Comparison of ENCODE assay signal across 33 cellular contexts in the genomic region with DNA sequence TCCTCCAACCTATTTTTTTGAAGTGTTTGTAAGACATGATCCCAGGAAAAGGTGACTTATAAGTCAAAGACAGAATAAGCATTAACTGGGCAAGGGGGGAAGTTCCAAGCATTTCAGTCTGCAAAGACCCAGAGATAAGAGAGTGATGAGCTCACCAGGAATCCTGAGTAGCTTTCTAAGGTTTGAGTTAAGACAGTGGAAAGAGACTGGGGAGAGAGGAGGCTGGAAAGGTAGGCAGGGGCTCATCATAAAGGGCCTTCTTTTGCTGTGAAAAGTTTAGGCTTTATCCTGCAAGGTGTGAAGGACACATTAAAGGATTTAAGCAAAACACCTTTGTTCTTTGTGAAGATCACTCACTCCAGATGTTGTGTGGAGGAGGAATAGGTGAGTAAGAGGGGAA.
DNase-seq lines count a peak whose midpoint lies in the region; ATAC-seq and TF ChIP-seq lines count a peak whose summit lies in the region.
"Had no signal": no experiment of that assay in that cellular context is flagged by ENCODE, and none has a peak within 500 bp of the region (broad histone marks: within the 10 kb centered on the region; RNA-seq: fewer than 3 reads in every experiment).

No MANE protein-coding gene starts in this region.

- no peak for TF ChIP-seq EP300 in transverse colon (IDR thresholded peaks at IDR 0.05; ENCODE audit: low read depth)

- peak; percentile 2 for DNase-seq in brain microvascular endothelial cell
- peak; percentile 50 for DNase-seq in endodermal cell
- DNase-seq in mesendoderm = peak; percentile 71
- no peak for DNase-seq in tibial artery
- DNase-seq in transverse colon = no peak
- DNase-seq: 8988T; ACHN; AML-193; BE2C; C1 segment of cervical spinal cord; Caco-2; Calu3; CD4-positive, alpha-beta memory T cell; CD4-positive, alpha-beta T cell; CD4-positive, CD25-positive, alpha-beta regulatory T cell; CD8-positive, alpha-beta memory T cell; CD8-positive, alpha-beta T cell; COR-L47; DMS 273 treated with DMSO at 0.1 percent for 48 hours; DMS153; DMS53; DMS79; DMS79 treated with DMSO at 0.1 percent for 48 hours; DND-41; EL had no signal

- peaks cover 18% of the 10 kb centered on the region for H3K4me1 Mint-ChIP-seq in endodermal cell
- H3K4me1 Mint-ChIP-seq: B cell; CD14-positive monocyte; CD4-positive, alpha-beta memory T cell; CD4-positive, CD25-positive, alpha-beta regulatory T cell; CD8-positive, alpha-beta memory T cell had no signal

- H2BK5ac ChIP-seq in mesendoderm (ENCODE audit: low read length) = no peak overlapping the region

- H3K4me3 ChIP-seq in brain microvascular endothelial cell (ENCODE audit: low read depth, low read length) (no peak overlapping the region), endodermal cell (ENCODE audit: low read length) (peak overlapping the region; percentile 37), mesendoderm (ENCODE audit: low read length) (no peak overlapping the region), tibial artery (no peak overlapping the region), transverse colon (no peak overlapping the region)
- H3K4me3 ChIP-seq: A549; BLaER1; BLaER1 treated with 17β-estradiol and CSF1 and Interleukin-3, amounts not matched to agents 10 nM and 100 nM had no signal

- no peak overlapping the region for H3K23ac ChIP-seq in mesendoderm (ENCODE audit: low read length)

- H3K27me3 Mint-ChIP-seq in endodermal cell (ENCODE audit: insufficient read depth) = peaks cover 65% of the 10 kb centered on the region
- H3K27me3 Mint-ChIP-seq: B cell; CD4-positive, alpha-beta memory T cell; CD4-positive, alpha-beta T cell; CD4-positive, CD25-positive, alpha-beta regulatory T cell; CD8-positive, alpha-beta memory T cell had no signal

- H3K4ac ChIP-seq in mesendoderm (ENCODE audit: low read depth, low read length) = no peak overlapping the region

- no peak overlapping the region for H2AK5ac ChIP-seq in mesendoderm (ENCODE audit: low read length)

- no peak overlapping the region for H3K56ac ChIP-seq in mesendoderm (ENCODE audit: low read length)

- no peaks in the 10 kb centered on the region for H3K27me3 ChIP-seq in brain microvascular endothelial cell (replicated peaks)
- H3K27me3 ChIP-seq in endodermal cell (ENCODE audit: control insufficient read depth, insufficient read depth, low read length, poor library complexity, severe bottlenecking) = no peaks in the 10 kb centered on the region
- H3K27me3 ChIP-seq in mesendoderm (ENCODE audit: insufficient read depth, low read length, poor library complexity) = no peaks in the 10 kb centered on the region
- H3K27me3 ChIP-seq in tibial artery = no peaks in the 10 kb centered on the region
- H3K27me3 ChIP-seq in transverse colon = no peaks in the 10 kb centered on the region
- H3K27me3 ChIP-seq: BE2C; BLaER1; BLaER1 treated with 17β-estradiol and CSF1 and Interleukin-3, amounts not matched to agents 10 nM and 100 nM had no signal

- H3K79me1 ChIP-seq in mesendoderm (ENCODE audit: low read length) = no peaks in the 10 kb centered on the region

- H3K79me2 ChIP-seq in mesendoderm (ENCODE audit: control insufficient read depth, insufficient read depth, low read length) = no peaks in the 10 kb centered on the region

- H3K9me3 Mint-ChIP-seq in endodermal cell = no peaks in the 10 kb centered on the region
- H3K9me3 Mint-ChIP-seq: CD14-positive monocyte; CD4-positive, alpha-beta T cell; CD8-positive, alpha-beta T cell had no signal

- no peak for TF ChIP-seq CTCF in brain microvascular endothelial cell (IDR thresholded peaks at IDR 0.05; ENCODE audit: low read depth, low read length, missing control alignments)
- TF ChIP-seq CTCF in endodermal cell (conservative IDR thresholded peaks at IDR 0.05) = no peak
- TF ChIP-seq CTCF in tibial artery (IDR thresholded peaks at IDR 0.05) = no peak
- TF ChIP-seq CTCF in transverse colon (IDR thresholded peaks at IDR 0.05) = no peak

- in situ Hi-C loops in brain microvascular endothelial cell (cut with HindIII; ENCODE audit: low pct_ligation_motif_present, low sequenced_read_pairs) (no loop called here), transverse colon (cut with MboI; ENCODE audit: low pct_ligation_motif_present in 1 of 4, low pct_unique_long_range_greater_than_20kb in 1 of 4, low sequenced_read_pairs in 3 of 4) (no loop called here)

- H3K36me3 Mint-ChIP-seq in endodermal cell (ENCODE audit: low read depth) = no peaks in the 10 kb centered on the region
- H3K36me3 Mint-ChIP-seq: CD14-positive monocyte; CD4-positive, alpha-beta memory T cell; CD4-positive, CD25-positive, alpha-beta regulatory T cell; CD8-positive, alpha-beta memory T cell; CD8-positive, alpha-beta T cell had no signal

- H3K27ac Mint-ChIP-seq in endodermal cell = no peak overlapping the region
- H3K27ac Mint-ChIP-seq: B cell; CD14-positive monocyte; CD4-positive, alpha-beta memory T cell; CD4-positive, alpha-beta T cell; CD4-positive, CD25-positive, alpha-beta regulatory T cell; CD8-positive, alpha-beta memory T cell; CD8-positive, alpha-beta T cell had no signal

- H2BK15ac ChIP-seq in mesendoderm (replicated peaks; ENCODE audit: low read depth) = no peak overlapping the region

- no peak for ATAC-seq in HG03139 (IDR thresholded peaks at IDR 0.05; ENCODE audit: unreplicated experiment)
- ATAC-seq: A549; CD8-positive, alpha-beta T cell had no signal

- no peak overlapping the region for H3K4me2 ChIP-seq in mesendoderm (ENCODE audit: low read length)
- H3K4me2 ChIP-seq: A549; BLaER1; BLaER1 treated with 17β-estradiol and CSF1 and Interleukin-3, amounts not matched to agents 10 nM and 100 nM had no signal

- H3K4me1 ChIP-seq in endodermal cell (ENCODE audit: control insufficient read depth, insufficient read depth, low read length) (no peaks in the 10 kb centered on the region), mesendoderm (ENCODE audit: control insufficient read depth, low read depth, low read length) (no peaks in the 10 kb centered on the region), tibial artery (no peaks in the 10 kb centered on the region), transverse colon (no peaks in the 10 kb centered on the region)
- H3K4me1 ChIP-seq: A549; BE2C; BLaER1; BLaER1 treated with 17β-estradiol and CSF1 and Interleukin-3, amounts not matched to agents 10 nM and 100 nM; Caco-2 had no signal

- no peak overlapping the region for H4K5ac ChIP-seq in mesendoderm (ENCODE audit: low read length)

- no peak overlapping the region for H2BK120ac ChIP-seq in mesendoderm (ENCODE audit: low read depth, low read length)

- no peak overlapping the region for H3K9ac ChIP-seq in endodermal cell (ENCODE audit: extremely low read depth, low read length, poor library complexity, severe bottlenecking)
- no peak overlapping the region for H3K9ac ChIP-seq in mesendoderm (ENCODE audit: low read length)
- H3K9ac ChIP-seq: BLaER1; BLaER1 treated with 17β-estradiol and CSF1 and Interleukin-3, amounts not matched to agents 10 nM and 100 nM had no signal

- H3K36me3 ChIP-seq in brain microvascular endothelial cell (replicated peaks) (no peaks in the 10 kb centered on the region), endodermal cell (ENCODE audit: control insufficient read depth, insufficient read depth, low read length) (no peaks in the 10 kb centered on the region), mesendoderm (ENCODE audit: control insufficient read depth, insufficient read depth, low read length) (no peaks in the 10 kb centered on the region), tibial artery (no peaks in the 10 kb centered on the region), transverse colon (no peaks in the 10 kb centered on the region)
- H3K36me3 ChIP-seq: BE2C; BLaER1; BLaER1 treated with 17β-estradiol and CSF1 and Interleukin-3, amounts not matched to agents 10 nM and 100 nM had no signal

- no peak overlapping the region for H3K18ac ChIP-seq in mesendoderm (ENCODE audit: low read length)

- intact Hi-C loops in tibial artery (cut with DNase I; ENCODE audit: low total_unique reads) (no loop called here), transverse colon (cut with DNase I; ENCODE audit: low total_unique reads) (no loop called here)

- H4K8ac ChIP-seq in mesendoderm (ENCODE audit: low read depth, low read length) = no peak overlapping the region

- TF ChIP-seq POLR2A in transverse colon (IDR thresholded peaks at IDR 0.05) = no peak

- H3K27ac ChIP-seq in brain microvascular endothelial cell (no peak overlapping the region), endodermal cell (ENCODE audit: low read depth, low read length) (no peak overlapping the region), mesendoderm (ENCODE audit: low read depth, low read length) (no peak overlapping the region), tibial artery (no peak overlapping the region), transverse colon (no peak overlapping the region)
- H3K27ac ChIP-seq: 22Rv1; A549; BLaER1; BLaER1 treated with 17β-estradiol and CSF1 and Interleukin-3, amounts not matched to agents 10 nM and 100 nM; C4-2B had no signal

- no peak overlapping the region for H3K4me3 Mint-ChIP-seq in endodermal cell
- H3K4me3 Mint-ChIP-seq: B cell; CD14-positive monocyte; CD4-positive, alpha-beta memory T cell; CD4-positive, alpha-beta T cell; CD4-positive, CD25-positive, alpha-beta regulatory T cell; CD8-positive, alpha-beta memory T cell; CD8-positive, alpha-beta T cell had no signal

- peaks cover 85% of the 10 kb centered on the region for H3K9me3 ChIP-seq in endodermal cell (ENCODE audit: control insufficient read depth, low read length)
- H3K9me3 ChIP-seq in tibial artery = no peaks in the 10 kb centered on the region
- no peaks in the 10 kb centered on the region for H3K9me3 ChIP-seq in transverse colon
- H3K9me3 ChIP-seq: A549; BE2C; BLaER1; BLaER1 treated with 17β-estradiol and CSF1 and Interleukin-3, amounts not matched to agents 10 nM and 100 nM; Caco-2 had no signal

Comparison
In these comparisons a context has a peak if more than half of its experiments do, and no peak if none do; other contexts are left out.
1. DNase-seq: peak in brain microvascular endothelial cell (single experiment), endodermal cell (single experiment) and mesendoderm (single experiment); none in tibial artery (0 of 2) and transverse colon (single experiment).